In genomic region chr10:74754397-74754796, GRCh38 we compare ENCODE assay signal across 19 cellular contexts.
A peak's percentile ranks its signal among the peaks of the same experiment; 100 is the strongest.
DNase-seq lines count a peak whose midpoint lies in the region; ATAC-seq and TF ChIP-seq lines count a peak whose summit lies in the region.
"Had no signal": no experiment of that assay in that cellular context is flagged by ENCODE, and none has a peak within 500 bp of the region (broad histone marks: within the 10 kb centered on the region; RNA-seq: fewer than 3 reads in every experiment).

No MANE protein-coding gene starts in this region.

- no peaks in the 10 kb centered on the region for H3K27me3 Mint-ChIP-seq in activated CD8-positive, alpha-beta memory T cell treated with anti-CD3 and anti-CD28 coated beads, Interleukin-2, amount 10 ng/mL, durations not matched to agents 7 days and 5 days
- H3K27me3 Mint-ChIP-seq in nephron progenitor cell (ENCODE audit: low read depth, poor library complexity): no peaks in the 10 kb centered on the region
- H3K27me3 Mint-ChIP-seq: CD4-positive, alpha-beta memory T cell; naive thymus-derived CD8-positive, alpha-beta T cell had no signal

- in situ Hi-C loops in G401 (cut with HindIII; ENCODE audit: low sequenced_read_pairs): no loop called here

- CTCF ChIA-PET in activated CD8-positive, alpha-beta memory T cell treated with anti-CD3 and anti-CD28 coated beads, Interleukin-2, amount 10 ng/mL, durations not matched to agents 7 days and 5 days (lab: Charles Lee): interaction anchor here (1.2 kb wide), 1 partner anchor 16 kb away, joined by 5 read pairs; no protein-coding TSS in a partner anchor

- H3K27ac ChIP-seq in HL-60 (replicated peaks): peak overlapping the region; percentile 56
- H3K27ac ChIP-seq: epithelial cell of prostate had no signal

- H3K4me1 Mint-ChIP-seq in activated CD8-positive, alpha-beta memory T cell treated with anti-CD3 and anti-CD28 coated beads, Interleukin-2, amount 10 ng/mL, durations not matched to agents 7 days and 5 days: peaks cover 41% of the 10 kb centered on the region
- H3K4me1 Mint-ChIP-seq in nephron progenitor cell: peaks cover 19% of the 10 kb centered on the region

- no peaks in the 10 kb centered on the region for H3K9me3 ChIP-seq in MG63

- ATAC-seq in activated CD8-positive, alpha-beta memory T cell treated with anti-CD3 and anti-CD28 coated beads, Interleukin-2, amount 10 ng/mL, durations not matched to agents 7 days and 5 days: peak; percentile 42
- ATAC-seq: naive thymus-derived CD8-positive, alpha-beta T cell had no signal

- H3K36me3 Mint-ChIP-seq in activated CD8-positive, alpha-beta memory T cell treated with anti-CD3 and anti-CD28 coated beads, Interleukin-2, amount 10 ng/mL, durations not matched to agents 7 days and 5 days: no peaks in the 10 kb centered on the region
- no peaks in the 10 kb centered on the region for H3K36me3 Mint-ChIP-seq in nephron progenitor cell (ENCODE audit: low read depth)
- H3K36me3 Mint-ChIP-seq: CD4-positive, alpha-beta memory T cell; memory B cell; naive thymus-derived CD8-positive, alpha-beta T cell had no signal

- no peak for TF ChIP-seq CTCF in AG09309 (IDR thresholded peaks at IDR 0.05; ENCODE audit: control insufficient read depth, insufficient read depth, low read depth, low read length, missing control alignments)
- TF ChIP-seq CTCF in HL-60 (IDR thresholded peaks at IDR 0.05; ENCODE audit: insufficient read depth, low read length): no peak
- TF ChIP-seq CTCF in nephron progenitor cell (IDR thresholded peaks at IDR 0.05): no peak

- DNase-seq in AG09309 (ENCODE audit: low read depth): peak; percentile 5
- DNase-seq in HL-60 (ENCODE audit: low read depth in 1 of 2, low spot score in 1 of 2): no peak
- DNase-seq in activated CD8-positive, alpha-beta memory T cell treated with anti-CD3 and anti-CD28 coated beads, Interleukin-2, amount 10 ng/mL, durations not matched to agents 7 days and 5 days: peak; percentile 57
- DNase-seq in nephron progenitor cell: no peak
- DNase-seq in MG63: no peak
- DNase-seq in stimulated activated naive CD4-positive, alpha-beta T cell (lab: John Stamatoyannopoulos, UW): no peak
- no peak for DNase-seq in G401 (ENCODE audit: low spot score)
- no peak for DNase-seq in EL
- DNase-seq: ACHN; caudate nucleus; CD4-positive, alpha-beta memory T cell; DMS53; naive thymus-derived CD8-positive, alpha-beta T cell; NCI-H146; NCI-H82; small intestine; stimulated activated CD4-positive, alpha-beta T cell treated with anti-CD3 and anti-CD28 coated beads, Interleukin-2, amount 100 ng/mL, for 48 hours had no signal

- H3K4me3 ChIP-seq in AG09309 (ENCODE audit: control insufficient read depth, low read depth, low read length) (no peak overlapping the region), HL-60 (replicated peaks; ENCODE audit: insufficient read depth, low read length) (no peak overlapping the region), MG63 (no peak overlapping the region)

- H3K9me3 Mint-ChIP-seq in activated CD8-positive, alpha-beta memory T cell treated with anti-CD3 and anti-CD28 coated beads, Interleukin-2, amount 10 ng/mL, durations not matched to agents 7 days and 5 days (ENCODE audit: low read depth): no peaks in the 10 kb centered on the region
- H3K9me3 Mint-ChIP-seq in nephron progenitor cell: no peaks in the 10 kb centered on the region
- H3K9me3 Mint-ChIP-seq: memory B cell; naive thymus-derived CD8-positive, alpha-beta T cell had no signal

- no peak overlapping the region for H3K4me3 Mint-ChIP-seq in activated CD8-positive, alpha-beta memory T cell treated with anti-CD3 and anti-CD28 coated beads, Interleukin-2, amount 10 ng/mL, durations not matched to agents 7 days and 5 days
- no peak overlapping the region for H3K4me3 Mint-ChIP-seq in nephron progenitor cell
- H3K4me3 Mint-ChIP-seq: CD4-positive, alpha-beta memory T cell; memory B cell; naive thymus-derived CD8-positive, alpha-beta T cell had no signal

- H3K27ac Mint-ChIP-seq in activated CD8-positive, alpha-beta memory T cell treated with anti-CD3 and anti-CD28 coated beads, Interleukin-2, amount 10 ng/mL, durations not matched to agents 7 days and 5 days: peak overlapping the region; percentile 56
- H3K27ac Mint-ChIP-seq in nephron progenitor cell: peak overlapping the region; percentile 37
- H3K27ac Mint-ChIP-seq: memory B cell; naive thymus-derived CD8-positive, alpha-beta T cell had no signal

- no peaks in the 10 kb centered on the region for H3K36me3 ChIP-seq in MG63

- H3K27me3 ChIP-seq in HL-60 (ENCODE audit: insufficient read depth, poor library complexity, severe bottlenecking) (no peaks in the 10 kb centered on the region), MG63 (no peaks in the 10 kb centered on the region)

Comparison
In these comparisons a context has a peak if more than half of its experiments do, and no peak if none do; other contexts are left out.
1. DNase-seq: peak in AG09309 (single experiment) and activated CD8-positive, alpha-beta memory T cell treated with anti-CD3 and anti-CD28 coated beads, Interleukin-2, amount 10 ng/mL, durations not matched to agents 7 days and 5 days (single experiment); none in HL-60 (0 of 2), nephron progenitor cell (single experiment), MG63 (single experiment), stimulated activated naive CD4-positive, alpha-beta T cell (0 of 6), G401 (single experiment) and EL (single experiment).